Comparison of ENCODE assay signal across 8 cellular contexts in genomic region chr3:138774529-138775253, GRCh38.
DNase-seq lines count a peak whose midpoint lies in the region; ATAC-seq, FAIRE-seq and TF ChIP-seq lines count a peak whose summit lies in the region.

No MANE protein-coding gene starts in this region.

- H3K36me3 ChIP-seq in K562 (ENCODE audit: control insufficient read depth, insufficient read depth, low read length), result peaks cover 68% of the 10 kb centered on the region

- intact Hi-C loops in K562 (cut with micrococcal nuclease), result no loop called here

- CTCF ChIA-PET in K562 (lab: Yijun Ruan, JAX; ENCODE audit: low intra/inter-chr PET ratio), result no interaction called here

- POLR2A ChIA-PET in K562 (lab: Yijun Ruan, JAX), result interaction anchor here (0.6 to 1.4 kb wide), 3 partner anchors 10 to 88 kb away, joined by 3 read pairs; no protein-coding TSS in a partner anchor

- peak; percentile 57 for DNase-seq in activated effector memory CD4-positive, alpha-beta T cell treated with anti-CD3 and anti-CD28 coated beads, Interleukin-2, amount 50 U/mL, for 16 hours
- DNase-seq in activated effector memory CD4-positive, alpha-beta T cell treated with Interleukin-2 at 50 U/mL for 16 hours, result no peak
- peak; percentile 98 for DNase-seq in NCI-H446 treated with DMSO at 0.1 percent for 48 hours (lab: John Stamatoyannopoulos, UW)
- DNase-seq in K562 (ENCODE audit: extremely low read depth in 1 of 4, low spot score in 3 of 4), result peak in 2 of 4 experiments; percentile 22 to 45
- peak in 2 of 3 experiments; percentile 7 to 12 for DNase-seq in stimulated activated CD4-positive, alpha-beta T cell treated with anti-CD3 and anti-CD28 coated beads, TNF-alpha, amount 100 ng/mL, for 24 hours (ENCODE audit: low read depth in 3 of 3)

- H3K9ac ChIP-seq in K562 (ENCODE audit: insufficient read depth in 1 of 2, low read depth in 2 of 2, low read length in 2 of 2), result no peak overlapping the region

- BruUV-seq in K562 (replicated peaks; lab: Mats Ljungman, UMichigan), result TSS peak; percentile 7

- peaks cover 0 to 2% of the 10 kb centered on the region in 2 experiments; a peak in 2 of 5 replicates for H3K4me1 ChIP-seq in K562 (replicated peaks in 1 of 2; ENCODE audit: control insufficient read depth in 2 of 2, insufficient read depth in 2 of 2, low read length in 2 of 2)

- TF ChIP-seq EP300 in K562 (IDR thresholded peaks at IDR 0.05; ENCODE audit: low read length), result no peak

- H3K27ac ChIP-seq in K562 (ENCODE audit: extremely low read depth, low read depth, low read length), result peak overlapping the region; percentile 50; the same call in 2 of the 3 replicates

- no peak for TF ChIP-seq POLR2A in K562 (conservative IDR thresholded peaks at IDR 0.05)

- peaks cover 92% of the 10 kb centered on the region for H3K79me2 ChIP-seq in K562 (ENCODE audit: control insufficient read depth, insufficient read depth, low read length)

- peaks cover 6% of the 10 kb centered on the region; the same call in 1 of the 2 replicates for H3K9me3 ChIP-seq in K562 (replicated peaks; ENCODE audit: control insufficient read depth, insufficient read depth, low read depth, low read length)

- in situ Hi-C loops in K562 (cut with MboI), result no loop called here

- H3K27me3 ChIP-seq in K562 (ENCODE audit: control insufficient read depth in 2 of 2, insufficient read depth in 2 of 2, low read length in 2 of 2), result no peaks in the 10 kb centered on the region

- peaks cover 5% of the 10 kb centered on the region; the same call in 1 of the 2 replicates for H4K20me1 ChIP-seq in K562 (replicated peaks; ENCODE audit: control insufficient read depth, insufficient read depth, low read length)

- H2AFZ ChIP-seq in K562 (ENCODE audit: low read depth, low read length), result no peak overlapping the region

- ATAC-seq in HG03442 (IDR thresholded peaks at IDR 0.05; ENCODE audit: unreplicated experiment), result peak; percentile 88
- peak; percentile 43; the same call in 2 of the 3 replicates for ATAC-seq in K562
- ATAC-seq in GM21737 (IDR thresholded peaks at IDR 0.05; ENCODE audit: unreplicated experiment), result no peak

- no peak for TF ChIP-seq RAD21 in K562 (CRISPR knock-in tag; conservative IDR thresholded peaks at IDR 0.05 in 1 of 2, IDR thresholded peaks at IDR 0.05 in 1 of 2)

- H3K9me1 ChIP-seq in K562 (ENCODE audit: control insufficient read depth, insufficient read depth, low read length), result no peaks in the 10 kb centered on the region

- TF ChIP-seq CTCF in K562 (IDR thresholded peaks at IDR 0.05 in 2 of 3, conservative IDR thresholded peaks at IDR 0.05 in 1 of 3; ENCODE audit: insufficient read depth in 2 of 3, low read depth in 1 of 3, low read length in 3 of 3), result no peak

- no peak overlapping the region for H3K4me3 ChIP-seq in K562

- peak; percentile 62 for FAIRE-seq in K562 (lab: Jason Lieb, UNC)
- FAIRE-seq in islet of Langerhans (lab: Jason Lieb, UNC), result peak; percentile 99

- no peak overlapping the region for H3K4me2 ChIP-seq in K562 (ENCODE audit: insufficient read depth, low read length)

TF ChIP-seq in K562, 482 proteins besides CTCF, POLR2A, EP300 and RAD21:
- TF ChIP-seq PTTG1 (tag; IDR thresholded peaks at IDR 0.05; ENCODE audit: low read depth) (no peak), JUND (IDR thresholded peaks at IDR 0.05; ENCODE audit: borderline replicate concordance, low read depth, low read length) (peak; percentile 47; the same call in 1 of the 2 replicates), JUND (tag; IDR thresholded peaks at IDR 0.05; ENCODE audit: borderline replicate concordance, low read depth, low read length) (no peak), ATF3 (IDR thresholded peaks at IDR 0.05) (peak; percentile 53), ATF3 (CRISPR knock-in tag; conservative IDR thresholded peaks at IDR 0.05) (no peak), SPI1 (IDR thresholded peaks at IDR 0.05; ENCODE audit: borderline replicate concordance, low read depth, low read length) (peak; percentile 64; the same call in 1 of the 2 replicates), JUNB (CRISPR knock-in tag; conservative IDR thresholded peaks at IDR 0.05) (no peak), FOSL1 (tag; conservative IDR thresholded peaks at IDR 0.05) (peak; percentile 58), HNRNPLL (IDR thresholded peaks at IDR 0.05; ENCODE audit: low read depth, low read length, poor library complexity, severe bottlenecking) (no peak)
